In genomic region chr19:55383789-55384575, GRCh38 we compare ENCODE assay signal across 1 cellular context.
TF ChIP-seq lines count a peak whose summit lies in the region.

Gene TMEM238, minus strand, starts transcription at chr19:55384292. Its CDS starts 33 bp downstream, at chr19:55384259.

TF ChIP-seq in H1, 55 proteins besides CTCF, POLR2A, EP300 and RAD21 (continued from another document):
- no peak for TF ChIP-seq POLR2AphosphoS5 (IDR thresholded peaks at IDR 0.05; ENCODE audit: low read depth, low read length)
- peak; percentile 26 for TF ChIP-seq PHF8 (conservative IDR thresholded peaks at IDR 0.05; ENCODE audit: low read depth, low read length)
- no peak for TF ChIP-seq FOSL1 (IDR thresholded peaks at IDR 0.05; ENCODE audit: insufficient read depth, low read depth, low read length)
- TF ChIP-seq HDAC6 (IDR thresholded peaks at IDR 0.05; ENCODE audit: low read depth, low read length): no peak
- no peak for TF ChIP-seq JUN (IDR thresholded peaks at IDR 0.05; ENCODE audit: low read depth, low read length)
- TF ChIP-seq SUZ12 (IDR thresholded peaks at IDR 0.05; ENCODE audit: low read length): no peak
- no peak for TF ChIP-seq EZH2 (IDR thresholded peaks at IDR 0.05; ENCODE audit: low read depth, low read length, severe bottlenecking)
- TF ChIP-seq CBX8 (IDR thresholded peaks at IDR 0.05; ENCODE audit: borderline replicate concordance, low read depth, low read length): no peak
- no peak for TF ChIP-seq SIRT6 (IDR thresholded peaks at IDR 0.05; ENCODE audit: low read length)
- no peak; the same call in 1 of the 2 replicates for TF ChIP-seq BACH1 (IDR thresholded peaks at IDR 0.05; ENCODE audit: low read length)
- no peak for TF ChIP-seq SAP30 (IDR thresholded peaks at IDR 0.05; ENCODE audit: insufficient read depth, insufficient replicate concordance, low read length)
- TF ChIP-seq EGR1 (IDR thresholded peaks at IDR 0.05; ENCODE audit: borderline replicate concordance, low read depth, low read length): no peak
- TF ChIP-seq MAFK (IDR thresholded peaks at IDR 0.05; ENCODE audit: low read depth, low read length): no peak
- TF ChIP-seq TAF7 (optimal IDR thresholded peaks at IDR 0.05; ENCODE audit: borderline replicate concordance, low read depth, low read length): no peak
- TF ChIP-seq CBX5 (IDR thresholded peaks at IDR 0.05; ENCODE audit: low read depth, low read length): no peak
- TF ChIP-seq SIN3A (conservative IDR thresholded peaks at IDR 0.05 in 1 of 2, IDR thresholded peaks at IDR 0.05 in 1 of 2; ENCODE audit: low read depth in 1 of 2, low read length in 2 of 2): no peak
- no peak for TF ChIP-seq CTBP2 (IDR thresholded peaks at IDR 0.05; ENCODE audit: borderline replicate concordance, insufficient read depth, insufficient read length, low read length)
- no peak for TF ChIP-seq USF2 (IDR thresholded peaks at IDR 0.05; ENCODE audit: low read length)
- no peak for TF ChIP-seq BCL11A (IDR thresholded peaks at IDR 0.05; ENCODE audit: low read depth in 2 of 2, low read length in 2 of 2)
- TF ChIP-seq GTF2F1 (IDR thresholded peaks at IDR 0.05; ENCODE audit: borderline replicate concordance, low read depth, low read length): no peak
- TF ChIP-seq RXRA (IDR thresholded peaks at IDR 0.05; ENCODE audit: insufficient read depth, low read depth, low read length): no peak
- TF ChIP-seq KDM4A (IDR thresholded peaks at IDR 0.05; ENCODE audit: low read depth, low read length, severe bottlenecking): peak; percentile 16
- no peak for TF ChIP-seq NANOG (IDR thresholded peaks at IDR 0.05; ENCODE audit: insufficient read depth, low read depth, low read length, poor library complexity, severe bottlenecking)
- no peak for TF ChIP-seq SP4 (IDR thresholded peaks at IDR 0.05; ENCODE audit: low read length)
- TF ChIP-seq MAX (IDR thresholded peaks at IDR 0.05): 0 out of 2 replicates have a peak, but pooled peaks have one; percentile 13
- TF ChIP-seq JUND (IDR thresholded peaks at IDR 0.05; ENCODE audit: low read length): no peak
- TF ChIP-seq KDM5A (IDR thresholded peaks at IDR 0.05; ENCODE audit: low read length): no peak
- TF ChIP-seq ATF3 (IDR thresholded peaks at IDR 0.05; ENCODE audit: insufficient read depth, low read depth, low read length): no peak
- TF ChIP-seq RBBP5 (IDR thresholded peaks at IDR 0.05; ENCODE audit: borderline replicate concordance, low read depth, low read length): no peak
- TF ChIP-seq CHD7 (IDR thresholded peaks at IDR 0.05; ENCODE audit: insufficient replicate concordance, low read length): no peak
- TF ChIP-seq POU5F1 (IDR thresholded peaks at IDR 0.05; ENCODE audit: low read depth, low read length): no peak
- TF ChIP-seq BRCA1 (IDR thresholded peaks at IDR 0.05; ENCODE audit: low read depth, low read length): no peak
- TF ChIP-seq YY1 (IDR thresholded peaks at IDR 0.05; ENCODE audit: low read depth, low read length): no peak
TF ChIP-seq in H1: peak in this region for 5.
